25 cellular contexts compared by ENCODE assay signal in genomic region chr14:66539034-66539433, GRCh38. TPM values are rescaled to one million over a fixed set of nuclear protein-coding genes. Genes with fewer than 3 reads are reported as not detected.
DNase-seq lines count a peak whose midpoint lies in the region; ATAC-seq and TF ChIP-seq lines count a peak whose summit lies in the region.
"Had no signal": no experiment of that assay in that cellular context is flagged by ENCODE, and none has a peak within 500 bp of the region (broad histone marks: within the 10 kb centered on the region; RNA-seq: fewer than 3 reads in every experiment).

No MANE protein-coding gene starts in this region.

- H3K4me3 Mint-ChIP-seq in activated naive CD8-positive, alpha-beta T cell treated with anti-CD3 and anti-CD28 coated beads, Interleukin-2, amount 10 ng/mL, durations not matched to agents 7 days and 5 days, result no peak overlapping the region
- H3K4me3 Mint-ChIP-seq in activated naive CD8-positive, alpha-beta T cell treated with anti-CD3 and anti-CD28 coated beads for 36 hours, result no peak overlapping the region
- H3K4me3 Mint-ChIP-seq in H9, result no peak overlapping the region
- H3K4me3 Mint-ChIP-seq: activated naive CD8-positive, alpha-beta T cell treated with anti-CD3 and anti-CD28 coated beads, Interleukin-2, amount 50 U/mL, for 24 hours; brain had no signal

- intact Hi-C loops in vagina (cut with DNase I), result no loop called here

- H3K4me3 ChIP-seq in MM.1S (ENCODE audit: low read length) (no peak overlapping the region), vagina (no peak overlapping the region)
- H3K4me3 ChIP-seq: colonic mucosa, GM23248, tibial artery had no signal

- no peak overlapping the region for H2BK12ac ChIP-seq in H9 (ENCODE audit: insufficient read length, low read depth, low read length)

- no peak overlapping the region for H3K18ac ChIP-seq in H9 (ENCODE audit: insufficient read length, low read depth, low read length)

- no peak overlapping the region for H3K27ac Mint-ChIP-seq in activated naive CD8-positive, alpha-beta T cell treated with anti-CD3 and anti-CD28 coated beads, Interleukin-2, amount 10 ng/mL, durations not matched to agents 7 days and 5 days
- H3K27ac Mint-ChIP-seq in activated naive CD8-positive, alpha-beta T cell treated with anti-CD3 and anti-CD28 coated beads for 36 hours, result no peak overlapping the region
- peak overlapping the region in 1 of 3 experiments; percentile 76; a peak in 2 of 7 replicates for H3K27ac Mint-ChIP-seq in H9
- H3K27ac Mint-ChIP-seq: activated naive CD8-positive, alpha-beta T cell treated with anti-CD3 and anti-CD28 coated beads, Interleukin-2, amount 50 U/mL, for 24 hours had no signal

- no peaks in the 10 kb centered on the region for H3K23me2 ChIP-seq in H9 (ENCODE audit: insufficient read length, low read depth, low read length, poor library complexity, severe bottlenecking)

- H3K4me1 Mint-ChIP-seq in activated naive CD8-positive, alpha-beta T cell treated with anti-CD3 and anti-CD28 coated beads, Interleukin-2, amount 10 ng/mL, durations not matched to agents 7 days and 5 days, result peaks cover 3% of the 10 kb centered on the region
- peaks cover 17% of the 10 kb centered on the region for H3K4me1 Mint-ChIP-seq in activated naive CD8-positive, alpha-beta T cell treated with anti-CD3 and anti-CD28 coated beads for 36 hours
- peaks cover 4 to 10% of the 10 kb centered on the region in 2 experiments for H3K4me1 Mint-ChIP-seq in H9

- no peak overlapping the region for H4K91ac ChIP-seq in H9 (ENCODE audit: insufficient read length, low read depth, low read length)

- no peaks in the 10 kb centered on the region for H3K4me1 ChIP-seq in MM.1S (ENCODE audit: low read length)
- H3K4me1 ChIP-seq in H9 (ENCODE audit: insufficient read depth, low read length), result no peaks in the 10 kb centered on the region
- H3K4me1 ChIP-seq in vagina, result no peaks in the 10 kb centered on the region
- H3K4me1 ChIP-seq: colonic mucosa had no signal

- H3K27me3 ChIP-seq in MM.1S (replicated peaks; ENCODE audit: insufficient read depth, low read length) (no peaks in the 10 kb centered on the region), H9 (ENCODE audit: insufficient read depth, low read length) (no peaks in the 10 kb centered on the region), vagina (no peaks in the 10 kb centered on the region)
- H3K27me3 ChIP-seq: colonic mucosa, tibial artery had no signal

- no peak overlapping the region for H4K5ac ChIP-seq in H9 (ENCODE audit: insufficient read length, low read depth, low read length)

- no peak overlapping the region for H2BK5ac ChIP-seq in H9 (ENCODE audit: insufficient read length, low read length)

- WGBS in H9 (ENCODE audit: extremely low coverage, insufficient read length, low lambda C conversion rate), result no CpG with 5 or more reads among the region's 3 CpGs

- H3K36me3 ChIP-seq in MM.1S (replicated peaks; ENCODE audit: insufficient read depth, low read length) (no peaks in the 10 kb centered on the region), vagina (no peaks in the 10 kb centered on the region)
- H3K36me3 ChIP-seq: colonic mucosa, tibial artery had no signal

- ATAC-seq in activated naive CD8-positive, alpha-beta T cell treated with anti-CD3 and anti-CD28 coated beads, Interleukin-2, amount 10 ng/mL, durations not matched to agents 7 days and 5 days (ENCODE audit: low read depth), result peak; percentile 18
- no peak for ATAC-seq in GM21529 (IDR thresholded peaks at IDR 0.05; ENCODE audit: unreplicated experiment)
- ATAC-seq: activated naive CD8-positive, alpha-beta T cell treated with anti-CD3 and anti-CD28 coated beads, Interleukin-2, amount 50 U/mL, for 24 hours had no signal

- H3K4me2 ChIP-seq in MM.1S (ENCODE audit: low read depth, low read length) (no peak overlapping the region), H9 (ENCODE audit: insufficient read depth, insufficient read length, low read length) (no peak overlapping the region)

- H3K27ac ChIP-seq in MM.1S (ENCODE audit: low read length) (no peak overlapping the region), caudate nucleus (ENCODE audit: low read depth, low read length) (peak overlapping the region; percentile 52), H9 (ENCODE audit: insufficient read length, low read depth, low read length) (no peak overlapping the region), RWPE1 (no peak overlapping the region), vagina (no peak overlapping the region)
- H3K27ac ChIP-seq: C4-2B, colonic mucosa, GM23248, tibial artery had no signal

- H4K20me1 ChIP-seq in MM.1S (ENCODE audit: insufficient read depth, low read length) (no peaks in the 10 kb centered on the region), H9 (ENCODE audit: control insufficient read depth, insufficient read depth, insufficient read length) (no peaks in the 10 kb centered on the region)

- no peak overlapping the region for H3K4ac ChIP-seq in H9 (ENCODE audit: low read depth, low read length)

- POLR2A ChIA-PET in activated naive CD8-positive, alpha-beta T cell treated with anti-CD3 and anti-CD28 coated beads, Interleukin-2, amount 10 ng/mL, durations not matched to agents 7 days and 5 days (lab: Charles Lee), result no interaction called here
- POLR2A ChIA-PET in RWPE1 (lab: Yijun Ruan, JAX; ENCODE audit: low non-redundant PET), result interaction anchor here (0.6 kb wide), 1 partner anchor 31 kb away, joined by 3 read pairs; the partner anchor contains the start of gene GPHN

- no peak overlapping the region for H2BK15ac ChIP-seq in H9 (ENCODE audit: low read depth, low read length)

- no peak overlapping the region for H3K23ac ChIP-seq in H9 (ENCODE audit: insufficient read length, low read depth, low read length)

- H3K14ac ChIP-seq in H9 (ENCODE audit: insufficient read depth, low read length), result no peak overlapping the region

- no peaks in the 10 kb centered on the region for H3K27me3 Mint-ChIP-seq in activated naive CD8-positive, alpha-beta T cell treated with anti-CD3 and anti-CD28 coated beads, Interleukin-2, amount 10 ng/mL, durations not matched to agents 7 days and 5 days
- H3K27me3 Mint-ChIP-seq in activated naive CD8-positive, alpha-beta T cell treated with anti-CD3 and anti-CD28 coated beads for 36 hours, result no peaks in the 10 kb centered on the region
- H3K27me3 Mint-ChIP-seq in H9 (ENCODE audit: low read depth), result no peaks in the 10 kb centered on the region
- H3K27me3 Mint-ChIP-seq: activated naive CD8-positive, alpha-beta T cell treated with anti-CD3 and anti-CD28 coated beads, Interleukin-2, amount 50 U/mL, for 24 hours; brain had no signal

- H3K36me3 Mint-ChIP-seq in activated naive CD8-positive, alpha-beta T cell treated with anti-CD3 and anti-CD28 coated beads, Interleukin-2, amount 10 ng/mL, durations not matched to agents 7 days and 5 days, result peaks cover 3% of the 10 kb centered on the region
- H3K36me3 Mint-ChIP-seq in activated naive CD8-positive, alpha-beta T cell treated with anti-CD3 and anti-CD28 coated beads for 36 hours, result peaks cover 4% of the 10 kb centered on the region
- 0 out of 7 replicates have a peak, but pooled peaks cover 0 to 2% (median 0%) of the 10 kb centered on the region in 3 experiments for H3K36me3 Mint-ChIP-seq in H9 (ENCODE audit: insufficient read depth in 1 of 3, low read depth in 3 of 3)

- H2AK5ac ChIP-seq in H9 (ENCODE audit: insufficient read length, low read length), result no peak overlapping the region

- H2BK20ac ChIP-seq in H9 (ENCODE audit: low read depth, low read length, poor library complexity, severe bottlenecking), result no peak overlapping the region

- H3K9me3 Mint-ChIP-seq in activated naive CD8-positive, alpha-beta T cell treated with anti-CD3 and anti-CD28 coated beads, Interleukin-2, amount 10 ng/mL, durations not matched to agents 7 days and 5 days, result peaks cover 3% of the 10 kb centered on the region
- no peaks in the 10 kb centered on the region for H3K9me3 Mint-ChIP-seq in activated naive CD8-positive, alpha-beta T cell treated with anti-CD3 and anti-CD28 coated beads for 36 hours
- no peaks in the 10 kb centered on the region for H3K9me3 Mint-ChIP-seq in H9
- H3K9me3 Mint-ChIP-seq: activated naive CD8-positive, alpha-beta T cell treated with anti-CD3 and anti-CD28 coated beads, Interleukin-2, amount 50 U/mL, for 24 hours had no signal

- no peak overlapping the region for H2BK120ac ChIP-seq in H9 (ENCODE audit: low read depth, low read length, poor library complexity, severe bottlenecking)

- no peak overlapping the region for H2AFZ ChIP-seq in MM.1S (ENCODE audit: low read length)
- no peak overlapping the region for H2AFZ ChIP-seq in H9 (ENCODE audit: low read length)
- H2AFZ ChIP-seq: GM23248 had no signal

- no peaks in the 10 kb centered on the region for H3K9me2 ChIP-seq in MM.1S (replicated peaks; ENCODE audit: insufficient read depth, low read length)

- TF ChIP-seq POLR2A in vagina (IDR thresholded peaks at IDR 0.05), result no peak

- no peak overlapping the region for H3K9ac ChIP-seq in MM.1S (ENCODE audit: low read length)
- no peak overlapping the region for H3K9ac ChIP-seq in H9 (ENCODE audit: extremely low read depth, insufficient read length, low read length)
- H3K9ac ChIP-seq: GM23248 had no signal

- CTCF ChIA-PET in RWPE1 (lab: Yijun Ruan, JAX), result interaction anchor here (0.6 kb wide), 1 partner anchor 35 kb away, joined by 4 read pairs; no protein-coding TSS in a partner anchor

- H4K8ac ChIP-seq in H9 (replicated peaks; ENCODE audit: insufficient read length, low read depth, low read length), result no peak overlapping the region

- H3K79me1 ChIP-seq in H9 (ENCODE audit: insufficient read depth, low read depth, low read length, poor library complexity, severe bottlenecking), result no peaks in the 10 kb centered on the region

- H3K9me3 ChIP-seq in MM.1S (replicated peaks; ENCODE audit: insufficient read depth, low read length) (no peaks in the 10 kb centered on the region), H9 (ENCODE audit: control insufficient read depth, low read depth, low read length) (no peaks in the 10 kb centered on the region), vagina (no peaks in the 10 kb centered on the region)
- H3K9me3 ChIP-seq: colonic mucosa, tibial artery had no signal

- H3F3A ChIP-seq in MM.1S (ENCODE audit: insufficient read depth, low read length), result no peaks in the 10 kb centered on the region

- H3T11ph ChIP-seq in H9 (ENCODE audit: low read length), result no peak overlapping the region

- no peak for DNase-seq in activated naive CD8-positive, alpha-beta T cell treated with anti-CD3 and anti-CD28 coated beads, Interleukin-2, amount 10 ng/mL, durations not matched to agents 7 days and 5 days
- DNase-seq in activated naive CD8-positive, alpha-beta T cell treated with anti-CD3 and anti-CD28 coated beads for 36 hours, result no peak
- DNase-seq in MM.1S (peak; percentile 6), caudate nucleus (lab: John Stamatoyannopoulos, UW) (peak in 1 of 61 donors; percentile 1), H9 (no peak), RWPE1 (ENCODE audit: low spot score) (no peak), vagina (ENCODE audit: extremely low spot score in 2 of 2) (no peak)
- DNase-seq: activated CD4-positive, alpha-beta T cell treated with anti-CD3 and anti-CD28 coated beads, Interleukin-2, amount 50 U/mL, for 4 hours; activated effector memory CD4-positive, alpha-beta T cell treated with Interleukin-2 at 50 U/mL for 16 hours; activated naive CD8-positive, alpha-beta T cell treated with anti-CD3 and anti-CD28 coated beads, Interleukin-2, amount 50 U/mL, for 24 hours; colonic mucosa; GM23248; kidney glomerular epithelial cell; NCI-H1048; NCI-H1930; SIG-M5; small intestine; stimulated activated CD4-positive, alpha-beta T cell treated with anti-CD3 and anti-CD28 coated beads, Interleukin-2, amount 100 ng/mL, for 48 hours; stimulated activated naive CD4-positive, alpha-beta T cell treated with Interleukin-2 at 50 U/mL for 16 hours; tibial artery had no signal

- no peak overlapping the region for H3K56ac ChIP-seq in H9 (ENCODE audit: insufficient read length, low read depth, low read length)

- H3K79me2 ChIP-seq in MM.1S (ENCODE audit: low read length) (peaks cover 41% of the 10 kb centered on the region), H9 (ENCODE audit: insufficient read depth, low read length) (peaks cover 5% of the 10 kb centered on the region; the same call in 1 of the 2 replicates)

- TF ChIP-seq CTCF in MM.1S (IDR thresholded peaks at IDR 0.05; ENCODE audit: low read length) (no peak), H9 (conservative IDR thresholded peaks at IDR 0.05) (no peak), RWPE1 (conservative IDR thresholded peaks at IDR 0.05; ENCODE audit: low read depth) (no peak), vagina (IDR thresholded peaks at IDR 0.05) (no peak)

RNA-seq across cellular contexts. Expression of gene GPHN, which starts 31.1 kb away (rescaled TPM):
- 10 to 100 TPM; 16.0 to 17.6 TPM for total RNA-seq in activated naive CD8-positive, alpha-beta T cell treated with anti-CD3 and anti-CD28 coated beads, Interleukin-2, amount 10 ng/mL, durations not matched to agents 7 days and 5 days
- 10 to 100 TPM; 30.7 to 35.8 TPM for total RNA-seq in activated naive CD8-positive, alpha-beta T cell treated with anti-CD3 and anti-CD28 coated beads for 36 hours
- 13.9 and 16.1 TPM in 2 replicates for total RNA-seq in H9 (2021)
- 12.5 TPM for total RNA-seq in vagina

RNA-seq across cellular contexts. Expression of gene CCDC196, which starts 52.9 kb away (rescaled TPM):
- not detected for total RNA-seq in activated naive CD8-positive, alpha-beta T cell treated with anti-CD3 and anti-CD28 coated beads, Interleukin-2, amount 10 ng/mL, durations not matched to agents 7 days and 5 days
- total RNA-seq in activated naive CD8-positive, alpha-beta T cell treated with anti-CD3 and anti-CD28 coated beads for 36 hours, result not detected
- total RNA-seq in H9 (2021) (not detected in 2 replicates), vagina (not detected)
- total RNA-seq: GM23248; lung microvascular endothelial cell; T-helper 1 cell treated with Interleukin-12 subunit alpha and Interleukin-12 subunit beta and Interleukin-4 antibody, amounts not matched to agents 30 ng/mL and 1 ng/mL, for 36 hours had no signal
